In genomic region chr11:46290598-46291309, GRCh38 we compare ENCODE assay signal across 9 cellular contexts. TPM values are rescaled to one million over a fixed set of nuclear protein-coding genes. Genes with fewer than 3 reads are reported as not detected.
DNase-seq lines count a peak whose midpoint lies in the region; ATAC-seq and TF ChIP-seq lines count a peak whose summit lies in the region.
"Had no signal": no experiment of that assay in that cellular context is flagged by ENCODE, and none has a peak within 500 bp of the region (broad histone marks: within the 10 kb centered on the region; RNA-seq: fewer than 3 reads in every experiment).

No MANE protein-coding gene starts in this region.

- H3K4me1 ChIP-seq in tibial nerve: peaks cover 0 to 58% (median 20%) of the 10 kb centered on the region in 4 donors

- H3K27ac ChIP-seq in tibial nerve: peak overlapping the region in 3 of 4 donors; percentile 38 to 67 (median 53)
- H3K27ac ChIP-seq: BLaER1 had no signal

- H3K4me3 ChIP-seq in WI38 (ENCODE audit: low read depth, low read length): peak overlapping the region; percentile 27
- no peak overlapping the region for H3K4me3 ChIP-seq in tibial nerve
- H3K4me3 ChIP-seq: BLaER1 had no signal

- no peak for TF ChIP-seq CTCF in WI38 (IDR thresholded peaks at IDR 0.05; ENCODE audit: low read depth, low read length)
- no peak for TF ChIP-seq CTCF in tibial nerve (IDR thresholded peaks at IDR 0.05)

- no peaks in the 10 kb centered on the region for H3K9me3 ChIP-seq in tibial nerve
- H3K9me3 ChIP-seq: BLaER1 had no signal

- ATAC-seq in HG03025 (IDR thresholded peaks at IDR 0.05; ENCODE audit: low FRiP score, unreplicated experiment): no peak

- DNase-seq in NCI-H1436 (lab: John Stamatoyannopoulos, UW): peak; percentile 38
- no peak for DNase-seq in NCI-H1436 treated with DMSO at 0.1 percent for 48 hours (lab: John Stamatoyannopoulos, UW)
- DNase-seq in iPS-NIHi11 (ENCODE audit: low spot score): peak; percentile 84
- peak; percentile 91 to 95 for DNase-seq in tibial nerve (ENCODE audit: low spot score in 2 of 2)
- DNase-seq in NCI-H345 treated with DMSO at 0.1 percent for 48 hours (lab: John Stamatoyannopoulos, UW; ENCODE audit: unreplicated experiment): no peak
- no peak for DNase-seq in activated CD4-positive, alpha-beta T cell treated with anti-CD3 and anti-CD28 coated beads, Interleukin-2, amount 50 U/mL, for 1 hour

- TF ChIP-seq POLR2A in tibial nerve (IDR thresholded peaks at IDR 0.05): no peak

- 39 to 47% methylated on average over 6 of the region's 6 CpGs for WGBS in tibial nerve, 2 donors

- H3K27me3 ChIP-seq in tibial nerve: no peaks in the 10 kb centered on the region

- H3K36me3 ChIP-seq in tibial nerve: no peaks in the 10 kb centered on the region
- H3K36me3 ChIP-seq: BLaER1 had no signal

- TF ChIP-seq EP300 in tibial nerve (IDR thresholded peaks at IDR 0.05): no peak

RNA-seq across cellular contexts. Expression of gene CREB3L1, which starts 13.3 kb away (rescaled TPM):
- total RNA-seq in tibial nerve: 1 to 10 TPM; 2.0 to 6.9 (median 3.4) TPM

RNA-seq across cellular contexts. Expression of gene DGKZ, which starts 56.5 kb away (rescaled TPM):
- 100 to 1,000 TPM in 1 of 4 donors, 10 to 100 TPM in 3; 41.2 to 105 (median 49.6) TPM for total RNA-seq in tibial nerve

Comparison
In these comparisons a context has a peak if more than half of its experiments do, and no peak if none do; other contexts are left out.
1. DNase-seq: peak in NCI-H1436 (single experiment), iPS-NIHi11 (single experiment) and tibial nerve (2 of 2); none in NCI-H1436 treated with DMSO at 0.1 percent for 48 hours (single experiment), NCI-H345 treated with DMSO at 0.1 percent for 48 hours (single experiment) and activated CD4-positive, alpha-beta T cell treated with anti-CD3 and anti-CD28 coated beads, Interleukin-2, amount 50 U/mL, for 1 hour (single experiment).